In genomic region chr12:53268637-53269562, GRCh38 we compare ENCODE assay signal across 8 cellular contexts. TPM values are rescaled to one million over a fixed set of nuclear protein-coding genes. Genes with fewer than 3 reads are reported as not detected.
A peak's percentile ranks its signal among the peaks of the same experiment; 100 is the strongest.
DNase-seq lines count a peak whose midpoint lies in the region; ATAC-seq, FAIRE-seq and TF ChIP-seq lines count a peak whose summit lies in the region.

No MANE protein-coding gene starts in this region.

- no peak overlapping the region for H2BK20ac ChIP-seq in IMR-90 (ENCODE audit: low read depth, low read length)

- H3K18ac ChIP-seq in IMR-90 (ENCODE audit: low read depth, low read length), result peak overlapping the region; percentile 2; the same call in 1 of the 2 replicates

- peaks cover 31 to 45% of the 10 kb centered on the region in 2 experiments for H3K79me1 ChIP-seq in IMR-90 (ENCODE audit: low read depth in 1 of 2, low read length in 2 of 2)

- no peaks in the 10 kb centered on the region for H3K9me3 ChIP-seq in IMR-90 (ENCODE audit: control insufficient read depth, insufficient read depth, low read length)

- no peak overlapping the region for H4K5ac ChIP-seq in IMR-90 (ENCODE audit: low read depth, low read length)

- 0 out of 2 replicates have a peak, but pooled peaks cover 2% of the 10 kb centered on the region for H3K36me3 ChIP-seq in IMR-90 (ENCODE audit: control insufficient read depth, insufficient read depth, low read length)

- intact Hi-C loops in IMR-90 (cut with micrococcal nuclease), result loop anchor here (1.0 kb wide), 1 partner anchor 56 kb away; no protein-coding TSS in a partner anchor

- ATAC-seq in IMR-90 (ENCODE audit: low read depth) (peak; percentile 28), GM21723 (IDR thresholded peaks at IDR 0.05; ENCODE audit: unreplicated experiment) (no peak)
- ATAC-seq in natural killer cell treated with Interleukin-12 subunit alpha and Interleukin-12 subunit beta and Interleukin-15 and Interleukin-18, amount 100 ng/mL, for 72 hours, result no peak

- peaks cover 14% of the 10 kb centered on the region for H3K9me1 ChIP-seq in IMR-90 (ENCODE audit: insufficient read depth, low read length)

- H4K91ac ChIP-seq in IMR-90 (ENCODE audit: insufficient read depth, low read depth, low read length), result peak overlapping the region; percentile 79

- no peaks in the 10 kb centered on the region for H3K36me3 Mint-ChIP-seq in natural killer cell treated with Interleukin-12 subunit alpha and Interleukin-12 subunit beta and Interleukin-15 and Interleukin-18, amount 100 ng/mL, for 72 hours

- H3K27me3 Mint-ChIP-seq in natural killer cell treated with Interleukin-12 subunit alpha and Interleukin-12 subunit beta and Interleukin-15 and Interleukin-18, amount 100 ng/mL, for 72 hours, result no peaks in the 10 kb centered on the region

- H3K9ac ChIP-seq in IMR-90 (ENCODE audit: low read depth, low read length), result peak overlapping the region; percentile 64

- TF ChIP-seq POLR2A in IMR-90 (IDR thresholded peaks at IDR 0.05; ENCODE audit: low read depth, low read length) (no peak), GM12892 (IDR thresholded peaks at IDR 0.05; ENCODE audit: low read depth, low read length) (no peak)

- H2BK15ac ChIP-seq in IMR-90 (ENCODE audit: low read depth, low read length), result no peak overlapping the region

- H3K4me1 Mint-ChIP-seq in natural killer cell treated with Interleukin-12 subunit alpha and Interleukin-12 subunit beta and Interleukin-15 and Interleukin-18, amount 100 ng/mL, for 72 hours (ENCODE audit: low read depth in 2 of 2), result peaks cover 32 to 33% of the 10 kb centered on the region in 2 donors

- peak overlapping the region; percentile 60 to 83; a peak in 3 of 4 replicates for H4K8ac ChIP-seq in IMR-90 (ENCODE audit: low read depth in 2 of 2, low read length in 2 of 2)

- peak overlapping the region; percentile 87 for H3K4ac ChIP-seq in IMR-90 (ENCODE audit: low read depth, low read length)

- CTCF ChIA-PET in IMR-90 (lab: Yijun Ruan, JAX), result interaction anchor here (0.7 to 1.6 kb wide), 5 partner anchors 9 to 52 kb away, joined by 3 to 6 read pairs (median 3); partner anchors contain the start of gene AAAS

- WGBS in IMR-90 (ENCODE audit: extremely low coverage in 2 of 2, insufficient read length in 1 of 2), 2 experiments, result 64% methylated on average over 10 of the region's 20 CpGs; no CpG with 5 or more reads in 1 of the 2 experiments

- peak overlapping the region; percentile 99 for H2AFZ ChIP-seq in IMR-90 (replicated peaks; ENCODE audit: low read length, poor library complexity)

- POLR2A ChIA-PET in IMR-90 (lab: Charles Lee; ENCODE audit: unreplicated experiment), result no interaction called here

- no TSS peak for BruUV-seq in IMR-90 (replicated peaks; lab: Mats Ljungman, UMichigan)

- peak overlapping the region; percentile 74 to 86 for H3K27ac Mint-ChIP-seq in natural killer cell treated with Interleukin-12 subunit alpha and Interleukin-12 subunit beta and Interleukin-15 and Interleukin-18, amount 100 ng/mL, for 72 hours

- H2AK9ac ChIP-seq in IMR-90 (replicated peaks; ENCODE audit: low read depth, low read length, poor library complexity), result peak overlapping the region; percentile 94

- H3K4me2 ChIP-seq in IMR-90 (ENCODE audit: low read depth, low read length), result peak overlapping the region; percentile 92

- peak overlapping the region; percentile 69 for H3K56ac ChIP-seq in IMR-90 (ENCODE audit: extremely low read depth, insufficient read depth, low read length)

- no peaks in the 10 kb centered on the region; the same call in 1 of the 2 replicates for H4K20me1 ChIP-seq in IMR-90 (ENCODE audit: insufficient read depth, low read length)

- H3K9me3 Mint-ChIP-seq in natural killer cell treated with Interleukin-12 subunit alpha and Interleukin-12 subunit beta and Interleukin-15 and Interleukin-18, amount 100 ng/mL, for 72 hours, result no peaks in the 10 kb centered on the region

- H3K4me3 ChIP-seq in IMR-90 (ENCODE audit: insufficient read depth, low read depth, low read length) (peak overlapping the region; percentile 90), coronary artery (peak overlapping the region; percentile 74)

- H3K27ac ChIP-seq in IMR-90 (ENCODE audit: insufficient read depth, low read length) (peak overlapping the region; percentile 58; the same call in 1 of the 2 replicates), coronary artery (no peak overlapping the region)

- peak; percentile 32 for DNase-seq in COLO829 (ENCODE audit: low spot score)
- no peak for DNase-seq in IMR-90
- no peak for DNase-seq in coronary artery (ENCODE audit: low spot score)
- no peak for DNase-seq in natural killer cell treated with Interleukin-12 subunit alpha and Interleukin-12 subunit beta and Interleukin-15 and Interleukin-18, amount 100 ng/mL, for 72 hours (ENCODE audit: low spot score)
- DNase-seq in DMS79 treated with DMSO at 0.1 percent for 48 hours (lab: John Stamatoyannopoulos, UW), result no peak
- no peak for DNase-seq in GM12892 (ENCODE audit: insufficient read length)
- DNase-seq in midbrain (lab: John Stamatoyannopoulos, UW), result no peak

- peak overlapping the region; percentile 4; the same call in 1 of the 2 replicates for H2BK120ac ChIP-seq in IMR-90 (ENCODE audit: low read depth, low read length)

- no peak for TF ChIP-seq RAD21 in IMR-90 (IDR thresholded peaks at IDR 0.05; ENCODE audit: low read length)

- FAIRE-seq in GM12892 (lab: Jason Lieb, UNC), result no peak

- in situ Hi-C loops in IMR-90 (cut with MboI; ENCODE audit: low sequenced_read_pairs), result no loop called here

- H3K4me3 Mint-ChIP-seq in natural killer cell treated with Interleukin-12 subunit alpha and Interleukin-12 subunit beta and Interleukin-15 and Interleukin-18, amount 100 ng/mL, for 72 hours, result peak overlapping the region; percentile 91

- peak overlapping the region; percentile 81 for H3K14ac ChIP-seq in IMR-90 (replicated peaks; ENCODE audit: low read depth, low read length)

- peak overlapping the region; percentile 73 for H2BK5ac ChIP-seq in IMR-90 (ENCODE audit: low read depth, low read length, poor library complexity, severe bottlenecking)

- H3K23ac ChIP-seq in IMR-90 (ENCODE audit: low read depth, low read length), result peak overlapping the region; percentile 96

- H3K27me3 ChIP-seq in IMR-90 (ENCODE audit: control insufficient read depth, insufficient read depth, low read length), result no peaks in the 10 kb centered on the region

- TF ChIP-seq CTCF in IMR-90 (conservative IDR thresholded peaks at IDR 0.05; ENCODE audit: low read depth, low read length) (no peak), coronary artery (IDR thresholded peaks at IDR 0.05) (no peak)

- dilution Hi-C loops in IMR-90 (cut with HindIII; ENCODE audit: low sequenced_read_pairs, unreplicated experiment), result no loop called here

- H3K4me1 ChIP-seq in IMR-90 (ENCODE audit: control insufficient read depth, insufficient read depth, low read length), result peaks cover 7% of the 10 kb centered on the region; the same call in 1 of the 2 replicates

- H2AK5ac ChIP-seq in IMR-90 (ENCODE audit: low read depth, low read length), result peak overlapping the region; percentile 10; the same call in 1 of the 2 replicates

TF ChIP-seq in IMR-90, 13 proteins besides CTCF, POLR2A, EP300 and RAD21 (continues in another document):
- TF ChIP-seq CEBPB (IDR thresholded peaks at IDR 0.05; ENCODE audit: low read depth, low read length), result no peak
- TF ChIP-seq FOS (IDR thresholded peaks at IDR 0.05; ENCODE audit: low read depth, low read length), result no peak
- TF ChIP-seq RFX5 (IDR thresholded peaks at IDR 0.05; ENCODE audit: low read depth, low read length), result no peak
- no peak for TF ChIP-seq BHLHE40 (IDR thresholded peaks at IDR 0.05; ENCODE audit: low read depth, low read length)

RNA-seq across cellular contexts. Expression of gene ESPL1, which starts 0.8 kb away (rescaled TPM):
- total RNA-seq in IMR-90 (2012; rRNA removed), result 5.6 and 6.5 TPM in 2 replicates
- polyA plus RNA-seq in IMR-90 (2012; rRNA removed), result 8.6 and 9.2 TPM in 2 replicates
- polyA plus RNA-seq in IMR-90 (2012; cell fraction: cytosol; rRNA removed), result 3.7 and 4.6 TPM in 2 replicates
- 19.5 and 33.8 TPM in 2 replicates for polyA plus RNA-seq in IMR-90 (2012; cell fraction: nucleus; rRNA removed; ENCODE audit: low replicate concordance)
- total RNA-seq in natural killer cell treated with Interleukin-12 subunit alpha and Interleukin-12 subunit beta and Interleukin-15 and Interleukin-18, amount 100 ng/mL, for 72 hours, result 100 to 1,000 TPM in 1 of 2 donors, 10 to 100 TPM in 1; 35.2 to 127 TPM
- polyA plus RNA-seq in GM12892 (2012; ENCODE audit: missing spikeins), result 12.5 TPM

RNA-seq across cellular contexts. Expression of gene PFDN5, which starts 26.4 kb away (rescaled TPM):
- total RNA-seq in IMR-90 (2012; rRNA removed), result 764 and 1,011 TPM in 2 replicates
- 1,210 and 1,338 TPM in 2 replicates for polyA plus RNA-seq in IMR-90 (2012; rRNA removed)
- 519 and 1,135 TPM in 2 replicates for polyA plus RNA-seq in IMR-90 (2012; cell fraction: cytosol; rRNA removed)
- 360 and 1,957 TPM in 2 replicates for polyA plus RNA-seq in IMR-90 (2012; cell fraction: nucleus; rRNA removed; ENCODE audit: low replicate concordance)
- 100 to 1,000 TPM; 199 to 233 TPM for total RNA-seq in natural killer cell treated with Interleukin-12 subunit alpha and Interleukin-12 subunit beta and Interleukin-15 and Interleukin-18, amount 100 ng/mL, for 72 hours
- polyA plus RNA-seq in GM12892 (2012; ENCODE audit: missing spikeins), result 1,026 TPM

RNA-seq across cellular contexts. Expression of gene MYG1, which starts 30.6 kb away (rescaled TPM):
- total RNA-seq in IMR-90 (2012; rRNA removed), result 47.2 and 49.8 TPM in 2 replicates
- 63.7 and 73.6 TPM in 2 replicates for polyA plus RNA-seq in IMR-90 (2012; rRNA removed)
- 54.6 and 65.0 TPM in 2 replicates for polyA plus RNA-seq in IMR-90 (2012; cell fraction: cytosol; rRNA removed)
- polyA plus RNA-seq in IMR-90 (2012; cell fraction: nucleus; rRNA removed; ENCODE audit: low replicate concordance), result 92.8 and 136 TPM in 2 replicates
- total RNA-seq in natural killer cell treated with Interleukin-12 subunit alpha and Interleukin-12 subunit beta and Interleukin-15 and Interleukin-18, amount 100 ng/mL, for 72 hours, result 10 to 100 TPM; 55.8 to 72.9 TPM
- polyA plus RNA-seq in GM12892 (2012; ENCODE audit: missing spikeins), result 35.2 TPM

RNA-seq across cellular contexts. Expression of gene RARG, which starts 36.9 kb away (rescaled TPM):
- 7.5 and 7.9 TPM in 2 replicates for total RNA-seq in IMR-90 (2012; rRNA removed)
- polyA plus RNA-seq in IMR-90 (2012; rRNA removed), result 28.6 and 30.9 TPM in 2 replicates
- 19.9 and 30.7 TPM in 2 replicates for polyA plus RNA-seq in IMR-90 (2012; cell fraction: cytosol; rRNA removed)
- polyA plus RNA-seq in IMR-90 (2012; cell fraction: nucleus; rRNA removed; ENCODE audit: low replicate concordance), result 50.8 and 62.0 TPM in 2 replicates
- total RNA-seq in natural killer cell treated with Interleukin-12 subunit alpha and Interleukin-12 subunit beta and Interleukin-15 and Interleukin-18, amount 100 ng/mL, for 72 hours, result 10 to 100 TPM in 1 of 2 donors, 1 to 10 TPM in 1; 5.8 to 13.3 TPM
- 1.9 TPM for polyA plus RNA-seq in GM12892 (2012; ENCODE audit: missing spikeins)

RNA-seq across cellular contexts. Expression of gene AAAS, which starts 52.5 kb away (rescaled TPM):
- total RNA-seq in IMR-90 (2012; rRNA removed), result 37.5 and 44.6 TPM in 2 replicates
- 67.1 and 71.9 TPM in 2 replicates for polyA plus RNA-seq in IMR-90 (2012; rRNA removed)
- polyA plus RNA-seq in IMR-90 (2012; cell fraction: cytosol; rRNA removed), result 45.2 and 62.4 TPM in 2 replicates
- 345 TPM in 2 replicates for polyA plus RNA-seq in IMR-90 (2012; cell fraction: nucleus; rRNA removed; ENCODE audit: low replicate concordance)
- total RNA-seq in natural killer cell treated with Interleukin-12 subunit alpha and Interleukin-12 subunit beta and Interleukin-15 and Interleukin-18, amount 100 ng/mL, for 72 hours, result 10 to 100 TPM; 56.7 to 96.2 TPM
- 38.0 TPM for polyA plus RNA-seq in GM12892 (2012; ENCODE audit: missing spikeins)
